ENCODE assay signal across 8 cellular contexts in genomic region chr9:127899200-127899943, GRCh38. TPM values are rescaled to one million over a fixed set of nuclear protein-coding genes. Genes with fewer than 3 reads are reported as not detected.
A peak's percentile ranks its signal among the peaks of the same experiment; 100 is the strongest.
DNase-seq lines count a peak whose midpoint lies in the region; TF ChIP-seq lines count a peak whose summit lies in the region.

A gene with protein sequence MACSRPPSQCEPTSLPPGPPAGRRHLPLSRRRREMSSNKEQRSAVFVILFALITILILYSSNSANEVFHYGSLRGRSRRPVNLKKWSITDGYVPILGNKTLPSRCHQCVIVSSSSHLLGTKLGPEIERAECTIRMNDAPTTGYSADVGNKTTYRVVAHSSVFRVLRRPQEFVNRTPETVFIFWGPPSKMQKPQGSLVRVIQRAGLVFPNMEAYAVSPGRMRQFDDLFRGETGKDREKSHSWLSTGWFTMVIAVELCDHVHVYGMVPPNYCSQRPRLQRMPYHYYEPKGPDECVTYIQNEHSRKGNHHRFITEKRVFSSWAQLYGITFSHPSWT (minus strand): TSS chr9:127899603. CDS start chr9:127897981, 1,622 bp downstream.

- peak within 1 kb of the TSS; percentile 87 for H3K9ac ChIP-seq in smooth muscle cell (ENCODE audit: low read depth)

- peaks cover 16% of the 10 kb centered on the region for H3K36me3 ChIP-seq in GM06990 (ENCODE audit: control insufficient read depth, insufficient read depth, low read length)
- peaks cover 7% of the 10 kb centered on the region for H3K36me3 ChIP-seq in smooth muscle cell (ENCODE audit: low read depth)

- DNase-seq in GM06990 (ENCODE audit: extremely low read depth, insufficient read length) (peak; percentile 86), H4 (ENCODE audit: low spot score) (no peak), NAMALWA (ENCODE audit: low spot score) (peak; percentile 83), cerebellum (ENCODE audit: low spot score) (peak; percentile 94), islet precursor cell (peak; percentile 68), smooth muscle cell (lab: John Stamatoyannopoulos, UW; ENCODE audit: unreplicated experiment) (peak; percentile 27), NCI-H526 treated with DMSO at 0.1 percent for 48 hours (lab: John Stamatoyannopoulos, UW) (no peak)
- DNase-seq in activated CD4-positive, CD25-positive, alpha-beta regulatory T cell treated with anti-CD3 and anti-CD28 coated beads, Interleukin-2, amount 50 U/mL, for 16 hours (ENCODE audit: low read depth, low spot score) = peak; percentile 44

- H3F3A ChIP-seq in smooth muscle cell (ENCODE audit: low read depth) = peaks cover 5% of the 10 kb centered on the region

- no peak for TF ChIP-seq CTCF in GM06990 (IDR thresholded peaks at IDR 0.05; ENCODE audit: insufficient read depth, low read length, poor library complexity, severe bottlenecking)
- TF ChIP-seq CTCF in smooth muscle cell (IDR thresholded peaks at IDR 0.05; ENCODE audit: borderline replicate concordance, insufficient read depth, poor library complexity, severe bottlenecking) = no peak

- peaks cover 23% of the 10 kb centered on the region for H3K4me1 ChIP-seq in smooth muscle cell (ENCODE audit: low read depth)

- no peaks in the 10 kb centered on the region for H3K79me2 ChIP-seq in smooth muscle cell (ENCODE audit: low read depth)

- no peaks in the 10 kb centered on the region for H3K9me3 ChIP-seq in smooth muscle cell (replicated peaks; ENCODE audit: low read depth)

- peak within 1 kb of the TSS; percentile 82 for H2AFZ ChIP-seq in smooth muscle cell (ENCODE audit: low read depth)

- peak within 1 kb of the TSS; percentile 91 for H3K4me2 ChIP-seq in smooth muscle cell

- H3K4me3 ChIP-seq in GM06990 (replicated peaks; ENCODE audit: low read depth, low read length) (peak within 1 kb of the TSS; percentile 89), smooth muscle cell (peak within 1 kb of the TSS; percentile 68)

- 11% methylated on average over 14 of the region's 80 CpGs for WGBS in smooth muscle cell (ENCODE audit: low lambda C conversion rate)

- H3K27ac ChIP-seq in smooth muscle cell (ENCODE audit: low read depth) = peak within 1 kb of the TSS; percentile 36

- H4K20me1 ChIP-seq in smooth muscle cell (ENCODE audit: low read depth) = peaks cover 25% of the 10 kb centered on the region

- H3K27me3 ChIP-seq in GM06990 (replicated peaks; ENCODE audit: control insufficient read depth, insufficient read depth, low read length) = no peaks in the 10 kb centered on the region
- H3K27me3 ChIP-seq in smooth muscle cell (ENCODE audit: low read depth) = no peaks in the 10 kb centered on the region

RNA-seq across cellular contexts. Expression of the gene that starts here (rescaled TPM):
- total RNA-seq in H4 (2014; rRNA removed; shearing (Covaris generic)) = 12.4 and 14.8 TPM in 2 replicates
- total RNA-seq in cerebellum (18.8 TPM), smooth muscle cell (34.3 and 36.4 TPM in 2 replicates)
- 48.8 and 65.8 TPM in 2 replicates for polyA plus RNA-seq in smooth muscle cell

Comparison
In these comparisons a context has a peak if more than half of its experiments do, and no peak if none do; other contexts are left out.
1. DNase-seq: peak in GM06990 (single experiment), NAMALWA (single experiment), activated CD4-positive, CD25-positive, alpha-beta regulatory T cell treated with anti-CD3 and anti-CD28 coated beads, Interleukin-2, amount 50 U/mL, for 16 hours (single experiment), cerebellum (single experiment), islet precursor cell (single experiment) and smooth muscle cell (single experiment); none in H4 (single experiment) and NCI-H526 treated with DMSO at 0.1 percent for 48 hours (single experiment).